In the genomic region with DNA sequence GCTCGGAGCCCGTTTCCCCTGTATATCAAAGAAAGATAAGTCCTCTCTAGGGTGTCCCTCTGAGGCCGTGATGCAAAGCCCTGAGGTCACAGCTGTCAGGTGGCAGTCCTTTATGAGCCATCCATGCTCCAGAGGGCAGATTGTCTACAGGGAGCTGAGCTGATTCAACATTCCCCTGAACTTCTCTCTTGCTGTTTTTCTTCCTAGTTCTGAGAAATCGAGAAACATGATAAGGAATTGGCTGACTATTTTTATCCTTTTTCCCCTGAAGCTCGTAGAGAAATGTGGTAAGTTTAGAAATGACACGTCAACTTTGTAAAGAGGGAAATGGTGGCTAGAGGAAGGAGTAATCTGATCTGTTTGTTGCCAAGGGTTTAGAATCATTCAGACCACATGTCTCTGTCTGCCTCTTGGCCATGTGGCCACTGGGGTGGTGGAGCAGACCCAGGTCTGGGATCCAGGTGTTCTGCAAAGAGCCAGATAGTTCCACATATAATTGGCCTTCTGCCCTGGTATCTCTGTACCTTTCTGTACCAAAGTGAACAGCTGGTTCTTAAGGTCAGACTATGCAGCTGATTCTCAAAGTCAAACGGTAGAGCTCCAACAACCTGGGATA, we compare ENCODE assay signal across 1 cellular context.
TF ChIP-seq lines count a peak whose summit lies in the region.

No MANE protein-coding gene starts in this region.

TF ChIP-seq in K562, 482 proteins besides CTCF, POLR2A, EP300 and RAD21 (continued from another document and continues in another):
- no peak for TF ChIP-seq ZNF407 (IDR thresholded peaks at IDR 0.05; ENCODE audit: low read depth)
- no peak for TF ChIP-seq ZNF764 (CRISPR knock-in tag; IDR thresholded peaks at IDR 0.05; ENCODE audit: low read depth)
- TF ChIP-seq, protein P1, sequence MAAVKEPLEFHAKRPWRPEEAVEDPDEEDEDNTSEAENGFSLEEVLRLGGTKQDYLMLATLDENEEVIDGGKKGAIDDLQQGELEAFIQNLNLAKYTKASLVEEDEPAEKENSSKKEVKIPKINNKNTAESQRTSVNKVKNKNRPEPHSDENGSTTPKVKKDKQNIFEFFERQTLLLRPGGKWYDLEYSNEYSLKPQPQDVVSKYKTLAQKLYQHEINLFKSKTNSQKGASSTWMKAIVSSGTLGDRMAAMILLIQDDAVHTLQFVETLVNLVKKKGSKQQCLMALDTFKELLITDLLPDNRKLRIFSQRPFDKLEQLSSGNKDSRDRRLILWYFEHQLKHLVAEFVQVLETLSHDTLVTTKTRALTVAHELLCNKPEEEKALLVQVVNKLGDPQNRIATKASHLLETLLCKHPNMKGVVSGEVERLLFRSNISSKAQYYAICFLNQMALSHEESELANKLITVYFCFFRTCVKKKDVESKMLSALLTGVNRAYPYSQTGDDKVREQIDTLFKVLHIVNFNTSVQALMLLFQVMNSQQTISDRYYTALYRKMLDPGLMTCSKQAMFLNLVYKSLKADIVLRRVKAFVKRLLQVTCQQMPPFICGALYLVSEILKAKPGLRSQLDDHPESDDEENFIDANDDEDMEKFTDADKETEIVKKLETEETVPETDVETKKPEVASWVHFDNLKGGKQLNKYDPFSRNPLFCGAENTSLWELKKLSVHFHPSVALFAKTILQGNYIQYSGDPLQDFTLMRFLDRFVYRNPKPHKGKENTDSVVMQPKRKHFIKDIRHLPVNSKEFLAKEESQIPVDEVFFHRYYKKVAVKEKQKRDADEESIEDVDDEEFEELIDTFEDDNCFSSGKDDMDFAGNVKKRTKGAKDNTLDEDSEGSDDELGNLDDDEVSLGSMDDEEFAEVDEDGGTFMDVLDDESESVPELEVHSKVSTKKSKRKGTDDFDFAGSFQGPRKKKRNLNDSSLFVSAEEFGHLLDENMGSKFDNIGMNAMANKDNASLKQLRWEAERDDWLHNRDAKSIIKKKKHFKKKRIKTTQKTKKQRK (IDR thresholded peaks at IDR 0.05; ENCODE audit: borderline replicate concordance, low read depth, low read length), result no peak
- TF ChIP-seq CHD7 (IDR thresholded peaks at IDR 0.05; ENCODE audit: low read depth, low read length), result no peak
- TF ChIP-seq ZNF507 (tag; conservative IDR thresholded peaks at IDR 0.05), result no peak
- no peak for TF ChIP-seq KAT7 (CRISPR knock-in tag; IDR thresholded peaks at IDR 0.05; ENCODE audit: borderline replicate concordance)
- no peak for TF ChIP-seq PRMT5 (CRISPR knock-in tag; IDR thresholded peaks at IDR 0.05)
- no peak for TF ChIP-seq PRPF4 (IDR thresholded peaks at IDR 0.05; ENCODE audit: insufficient read depth, low read depth, low read length, poor library complexity, severe bottlenecking)
- no peak for TF ChIP-seq DNMT1 (IDR thresholded peaks at IDR 0.05)
- TF ChIP-seq PTBP1 (IDR thresholded peaks at IDR 0.05; ENCODE audit: low read depth, low read length), result no peak
- TF ChIP-seq ETS2 (tag; IDR thresholded peaks at IDR 0.05; ENCODE audit: borderline replicate concordance, poor library complexity, severe bottlenecking), result no peak
- TF ChIP-seq CTBP1 (IDR thresholded peaks at IDR 0.05; ENCODE audit: borderline replicate concordance), result peak; percentile 70
- TF ChIP-seq, protein P2, sequence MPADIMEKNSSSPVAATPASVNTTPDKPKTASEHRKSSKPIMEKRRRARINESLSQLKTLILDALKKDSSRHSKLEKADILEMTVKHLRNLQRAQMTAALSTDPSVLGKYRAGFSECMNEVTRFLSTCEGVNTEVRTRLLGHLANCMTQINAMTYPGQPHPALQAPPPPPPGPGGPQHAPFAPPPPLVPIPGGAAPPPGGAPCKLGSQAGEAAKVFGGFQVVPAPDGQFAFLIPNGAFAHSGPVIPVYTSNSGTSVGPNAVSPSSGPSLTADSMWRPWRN (IDR thresholded peaks at IDR 0.05; ENCODE audit: low read depth), result no peak
- no peak for TF ChIP-seq LARP7 (IDR thresholded peaks at IDR 0.05)
- TF ChIP-seq NCOA6 (IDR thresholded peaks at IDR 0.05), result no peak
- TF ChIP-seq ZNF3 (CRISPR knock-in tag; IDR thresholded peaks at IDR 0.05), result no peak
- TF ChIP-seq COPS2 (conservative IDR thresholded peaks at IDR 0.05), result no peak
- no peak for TF ChIP-seq ZNF143 (CRISPR knock-in tag; IDR thresholded peaks at IDR 0.05)
- TF ChIP-seq U2AF2 (optimal IDR thresholded peaks at IDR 0.05; ENCODE audit: low read depth, low read length), result no peak
- peak; percentile 95 for TF ChIP-seq MYC (IDR thresholded peaks at IDR 0.05; ENCODE audit: low read depth, low read length)
- no peak for TF ChIP-seq MYC (CRISPR knock-in tag; IDR thresholded peaks at IDR 0.05; ENCODE audit: borderline replicate concordance, low read depth)
- TF ChIP-seq, protein P3, sequence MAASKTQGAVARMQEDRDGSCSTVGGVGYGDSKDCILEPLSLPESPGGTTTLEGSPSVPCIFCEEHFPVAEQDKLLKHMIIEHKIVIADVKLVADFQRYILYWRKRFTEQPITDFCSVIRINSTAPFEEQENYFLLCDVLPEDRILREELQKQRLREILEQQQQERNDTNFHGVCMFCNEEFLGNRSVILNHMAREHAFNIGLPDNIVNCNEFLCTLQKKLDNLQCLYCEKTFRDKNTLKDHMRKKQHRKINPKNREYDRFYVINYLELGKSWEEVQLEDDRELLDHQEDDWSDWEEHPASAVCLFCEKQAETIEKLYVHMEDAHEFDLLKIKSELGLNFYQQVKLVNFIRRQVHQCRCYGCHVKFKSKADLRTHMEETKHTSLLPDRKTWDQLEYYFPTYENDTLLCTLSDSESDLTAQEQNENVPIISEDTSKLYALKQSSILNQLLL (CRISPR knock-in tag; IDR thresholded peaks at IDR 0.05; ENCODE audit: borderline replicate concordance), result no peak
- TF ChIP-seq TAF9B (IDR thresholded peaks at IDR 0.05; ENCODE audit: partially characterized antibody), result peak; percentile 64
- no peak for TF ChIP-seq CHD2 (IDR thresholded peaks at IDR 0.05; ENCODE audit: low read depth, low read length)
- peak; percentile 75 for TF ChIP-seq SMAD4 (CRISPR knock-in tag; conservative IDR thresholded peaks at IDR 0.05)
- no peak; a peak in 1 of 4 replicates for TF ChIP-seq ETV6 (IDR thresholded peaks at IDR 0.05; ENCODE audit: borderline replicate concordance in 1 of 2, low read depth in 2 of 2, low read length in 1 of 2)
- TF ChIP-seq ETV6 (CRISPR knock-in tag; IDR thresholded peaks at IDR 0.05; ENCODE audit: borderline replicate concordance), result no peak
- peak; percentile 10; the same call in 1 of the 2 replicates for TF ChIP-seq JUN (IDR thresholded peaks at IDR 0.05; ENCODE audit: borderline replicate concordance, low read depth, low read length)
- no peak for TF ChIP-seq JUN (CRISPR knock-in tag; IDR thresholded peaks at IDR 0.05; ENCODE audit: borderline replicate concordance)
- no peak for TF ChIP-seq THRAP3 (IDR thresholded peaks at IDR 0.05; ENCODE audit: borderline replicate concordance)
